ENCODE assay signal across 25 cellular contexts in genomic region chr14:105139212-105139825, GRCh38. TPM values are rescaled to one million over a fixed set of nuclear protein-coding genes. Genes with fewer than 3 reads are reported as not detected.
A peak's percentile ranks its signal among the peaks of the same experiment; 100 is the strongest.
DNase-seq lines count a peak whose midpoint lies in the region; ATAC-seq, FAIRE-seq and TF ChIP-seq lines count a peak whose summit lies in the region.
"Had no signal": no experiment of that assay in that cellular context is flagged by ENCODE, and none has a peak within 500 bp of the region (broad histone marks: within the 10 kb centered on the region; RNA-seq: fewer than 3 reads in every experiment).

No MANE protein-coding gene starts in this region.

- H3K9me3 ChIP-seq in right lobe of liver: peaks cover 0 to 9% (median 0%) of the 10 kb centered on the region in 4 donors
- H3K9me3 ChIP-seq in HepG2 (ENCODE audit: low read length): peaks cover 10% of the 10 kb centered on the region

- TF ChIP-seq POLR2A in right lobe of liver (IDR thresholded peaks at IDR 0.05): no peak
- no peak for TF ChIP-seq POLR2A in HepG2 (IDR thresholded peaks at IDR 0.05; ENCODE audit: insufficient read depth in 1 of 2, low read depth in 2 of 2, low read length in 2 of 2)

- TF ChIP-seq RAD21 in HepG2 (CRISPR knock-in tag; IDR thresholded peaks at IDR 0.05): no peak

- no peaks in the 10 kb centered on the region for H3K27me3 ChIP-seq in right lobe of liver
- peaks cover 3 to 6% of the 10 kb centered on the region in 2 experiments; a peak in 2 of 5 replicates for H3K27me3 ChIP-seq in HepG2 (ENCODE audit: control insufficient read depth in 1 of 2, insufficient read depth in 2 of 2, low read length in 2 of 2)
- H3K27me3 ChIP-seq: BLaER1 had no signal

- H3K27ac ChIP-seq in right lobe of liver: no peak overlapping the region
- no peak overlapping the region for H3K27ac ChIP-seq in HepG2 (ENCODE audit: extremely low read length, insufficient read depth, low read length)

- no peak overlapping the region for H3K4me2 ChIP-seq in HepG2 (ENCODE audit: low read depth, low read length)

- no peak for TF ChIP-seq EP300 in HepG2 (IDR thresholded peaks at IDR 0.05; ENCODE audit: low read depth in 2 of 2, low read length in 2 of 2)
- TF ChIP-seq EP300 in HepG2 (CRISPR knock-in tag; IDR thresholded peaks at IDR 0.05; ENCODE audit: borderline replicate concordance): no peak

- POLR2A ChIA-PET in HepG2 (lab: Yijun Ruan, JAX): no interaction called here

- no peak overlapping the region for H3K4me3 ChIP-seq in right lobe of liver
- no peak overlapping the region for H3K4me3 ChIP-seq in HepG2 (replicated peaks in 1 of 3; ENCODE audit: insufficient read depth in 1 of 3, low read depth in 2 of 3, low read length in 3 of 3)
- H3K4me3 ChIP-seq: BLaER1 had no signal

- DNase-seq in right lobe of liver (peak in 2 of 3 donors; percentile 24 to 28), HepG2 (ENCODE audit: low spot score) (no peak), islet precursor cell (peak; percentile 32), posterior vena cava (ENCODE audit: low spot score) (peak; percentile 42), NCI-H2196 treated with DMSO at 0.1 percent for 48 hours (lab: John Stamatoyannopoulos, UW; ENCODE audit: unreplicated experiment) (no peak), DMS114 treated with DMSO at 0.1 percent for 48 hours (lab: John Stamatoyannopoulos, UW; ENCODE audit: unreplicated experiment) (no peak)
- DNase-seq: CD4-positive, CD25-positive, alpha-beta regulatory T cell; DMS53; GOT3; HCEC 1CT; KBM-7; MV-4-11; NCI-H1105; NCI-H146; NCI-H2029 treated with DMSO at 0.1 percent for 48 hours; NCI-H2227 treated with DMSO at 0.1 percent for 48 hours; NCI-H510A; NCI-H69; RPMI8226; SHP77 treated with DMSO at 0.1 percent for 48 hours had no signal

- WGBS in right lobe of liver (ENCODE audit: insufficient coverage, low coverage, low lambda C conversion rate, missing lambda C conversion rate): no CpG with 5 or more reads among the region's 10 CpGs
- WGBS in HepG2 (ENCODE audit: low lambda C conversion rate): 33% methylated on average over 5 of the region's 10 CpGs

- ATAC-seq in right lobe of liver (no peak), HepG2 (no peak), HG03378 (IDR thresholded peaks at IDR 0.05; ENCODE audit: unreplicated experiment) (no peak), HG03139 (IDR thresholded peaks at IDR 0.05; ENCODE audit: unreplicated experiment) (no peak)

- no peaks in the 10 kb centered on the region for H4K20me1 ChIP-seq in HepG2 (ENCODE audit: insufficient read depth, low read length)
- H4K20me1 ChIP-seq: BLaER1 had no signal

- no peaks in the 10 kb centered on the region for H3K36me3 ChIP-seq in right lobe of liver
- no peaks in the 10 kb centered on the region for H3K36me3 ChIP-seq in HepG2 (replicated peaks in 1 of 2; ENCODE audit: control insufficient read depth in 1 of 2, insufficient read depth in 2 of 2, low read length in 2 of 2)

- CTCF ChIA-PET in HepG2 (lab: Yijun Ruan, JAX; ENCODE audit: low intra/inter-chr PET ratio, low total read pairs): no interaction called here

- H2AFZ ChIP-seq in HepG2 (ENCODE audit: low read length): no peak overlapping the region

- FAIRE-seq in HepG2 (lab: Jason Lieb, UNC): no peak
- FAIRE-seq: D721Med, G401.6 had no signal

- no peaks in the 10 kb centered on the region for H3K79me2 ChIP-seq in HepG2 (ENCODE audit: insufficient read depth, low read length)

- no peak overlapping the region for H3K9ac ChIP-seq in HepG2 (ENCODE audit: insufficient read depth, low read depth, low read length)
- H3K9ac ChIP-seq: BLaER1 had no signal

- TF ChIP-seq CTCF in right lobe of liver (IDR thresholded peaks at IDR 0.05) (no peak), HepG2 (CRISPR knock-in tag; IDR thresholded peaks at IDR 0.05) (no peak)

- in situ Hi-C loops in HepG2 (cut with HindIII; ENCODE audit: extremely low pct_ligation_motif_present, low pct_unique_long_range_greater_than_20kb): no loop called here

- BruUV-seq in HepG2 (replicated peaks; lab: Mats Ljungman, UMichigan): no TSS peak

- H3K4me1 ChIP-seq in right lobe of liver: no peaks in the 10 kb centered on the region
- no peaks in the 10 kb centered on the region for H3K4me1 ChIP-seq in HepG2 (ENCODE audit: insufficient read depth, low read length)

- intact Hi-C loops in right lobe of liver (cut with DNase I) (no loop called here), HepG2 (cut with micrococcal nuclease; ENCODE audit: unreplicated experiment) (no loop called here), posterior vena cava (cut with DNase I) (no loop called here)

TF ChIP-seq in HepG2, 621 proteins besides CTCF, POLR2A, EP300 and RAD21 (continues in another document):
- TF ChIP-seq HNF4G (IDR thresholded peaks at IDR 0.05; ENCODE audit: borderline replicate concordance, low read depth, low read length) (no peak), HNF4G (CRISPR knock-in tag; IDR thresholded peaks at IDR 0.05; ENCODE audit: borderline replicate concordance, low read depth) (no peak), BRD4 (CRISPR knock-in tag; IDR thresholded peaks at IDR 0.05) (no peak)

RNA-seq across cellular contexts. Expression of gene JAG2, which starts 29.3 kb away (rescaled TPM):
- total RNA-seq in right lobe of liver (1 to 10 TPM; 1.1 to 3.5 (median 1.2) TPM), HepG2 (2016; rRNA removed; fragmentation: Illumina TruSeq; extraction: Trizol) (0.04 TPM in 1 of 2 replicates, not detected in the other), posterior vena cava (10 to 100 TPM; 13.0 to 17.3 TPM)
- total RNA-seq in HepG2 (2016; cell fraction: cytosol; rRNA removed; fragmentation: Illumina TruSeq; extraction: Trizol; ENCODE audit: low read depth): not detected in 2 replicates
- not detected in 2 replicates for total RNA-seq in HepG2 (2016; cell fraction: insoluble cytoplasmic fraction; rRNA removed; fragmentation: Illumina TruSeq; extraction: Trizol)
- not detected in 2 replicates for total RNA-seq in HepG2 (2016; cell fraction: membrane; rRNA removed; fragmentation: Illumina TruSeq; extraction: Trizol)
- total RNA-seq in HepG2 (2016; cell fraction: nucleus; rRNA removed; fragmentation: Illumina TruSeq; extraction: Trizol): not detected in 2 replicates
- polyA plus RNA-seq in HepG2 (2011; rRNA removed): 0.16 and 0.22 TPM in 2 replicates
- 0.04 and 0.10 TPM in 2 replicates for polyA plus RNA-seq in HepG2 (2011; cell fraction: cytosol; rRNA removed)
- polyA plus RNA-seq in HepG2 (2011; cell fraction: nucleus; rRNA removed): 1.3 and 3.3 TPM in 2 replicates
- polyA plus RNA-seq in HepG2 (2012): 0.16 TPM in 1 of 2 replicates, not detected in the other
- polyA plus RNA-seq in HepG2 (2016; cell fraction: cytosol; fragmentation: Illumina TruSeq; extraction: Trizol; ENCODE audit: low read depth): not detected in 2 replicates
- polyA plus RNA-seq in HepG2 (2016; cell fraction: insoluble cytoplasmic fraction; fragmentation: Illumina TruSeq; extraction: Trizol; ENCODE audit: low read depth): not detected in 2 replicates
- not detected in 2 replicates for polyA plus RNA-seq in HepG2 (2016; cell fraction: membrane; fragmentation: Illumina TruSeq; extraction: Trizol; ENCODE audit: low read depth)
- not detected in 2 replicates for polyA plus RNA-seq in HepG2 (2016; cell fraction: nucleus; fragmentation: Illumina TruSeq; extraction: Trizol; ENCODE audit: insufficient read depth, low read depth)
- polyA minus RNA-seq in HepG2 (2011; rRNA and poly(A)+ RNA removed; ENCODE audit: low replicate concordance): 0.36 and 6.6 TPM in 2 replicates
- polyA minus RNA-seq in HepG2 (2011; cell fraction: cytosol; rRNA and poly(A)+ RNA removed): 0.44 TPM in 1 of 2 replicates, not detected in the other
- polyA minus RNA-seq in HepG2 (2011; cell fraction: nucleus; rRNA and poly(A)+ RNA removed): 0.13 TPM in 1 of 2 replicates, not detected in the other

RNA-seq across cellular contexts. Expression of gene NUDT14, which starts 41.8 kb away (rescaled TPM):
- total RNA-seq in right lobe of liver (10 to 100 TPM in 5 of 6 experiments, 1 to 10 TPM in 1; 9.0 to 27.4 (median 11.4) TPM), HepG2 (2016; rRNA removed; fragmentation: Illumina TruSeq; extraction: Trizol) (4.0 and 5.8 TPM in 2 replicates), posterior vena cava (10 to 100 TPM; 12.7 to 15.9 TPM)
- total RNA-seq in HepG2 (2016; cell fraction: cytosol; rRNA removed; fragmentation: Illumina TruSeq; extraction: Trizol; ENCODE audit: low read depth): 9.0 and 9.9 TPM in 2 replicates
- 4.4 and 5.8 TPM in 2 replicates for total RNA-seq in HepG2 (2016; cell fraction: insoluble cytoplasmic fraction; rRNA removed; fragmentation: Illumina TruSeq; extraction: Trizol)
- 7.1 and 10.6 TPM in 2 replicates for total RNA-seq in HepG2 (2016; cell fraction: membrane; rRNA removed; fragmentation: Illumina TruSeq; extraction: Trizol)
- total RNA-seq in HepG2 (2016; cell fraction: nucleus; rRNA removed; fragmentation: Illumina TruSeq; extraction: Trizol): 2.4 and 2.7 TPM in 2 replicates
- polyA plus RNA-seq in HepG2 (2011; rRNA removed): 6.1 and 6.7 TPM in 2 replicates
- 5.7 and 9.2 TPM in 2 replicates for polyA plus RNA-seq in HepG2 (2011; cell fraction: cytosol; rRNA removed)
- polyA plus RNA-seq in HepG2 (2011; cell fraction: nucleus; rRNA removed): 5.6 and 6.5 TPM in 2 replicates
- polyA plus RNA-seq in HepG2 (2012): 4.5 and 5.4 TPM in 2 replicates
- polyA plus RNA-seq in HepG2 (2016; cell fraction: cytosol; fragmentation: Illumina TruSeq; extraction: Trizol; ENCODE audit: low read depth): 11.3 and 13.8 TPM in 2 replicates
- 4.0 and 5.1 TPM in 2 replicates for polyA plus RNA-seq in HepG2 (2016; cell fraction: insoluble cytoplasmic fraction; fragmentation: Illumina TruSeq; extraction: Trizol; ENCODE audit: low read depth)
- polyA plus RNA-seq in HepG2 (2016; cell fraction: membrane; fragmentation: Illumina TruSeq; extraction: Trizol; ENCODE audit: low read depth): 7.8 and 10.1 TPM in 2 replicates
- polyA plus RNA-seq in HepG2 (2016; cell fraction: nucleus; fragmentation: Illumina TruSeq; extraction: Trizol; ENCODE audit: insufficient read depth, low read depth): 5.5 and 5.6 TPM in 2 replicates
- polyA minus RNA-seq in HepG2 (2011; rRNA and poly(A)+ RNA removed; ENCODE audit: low replicate concordance): 3.5 and 4.3 TPM in 2 replicates
- 1.3 and 3.4 TPM in 2 replicates for polyA minus RNA-seq in HepG2 (2011; cell fraction: cytosol; rRNA and poly(A)+ RNA removed)
- 1.3 and 1.9 TPM in 2 replicates for polyA minus RNA-seq in HepG2 (2011; cell fraction: nucleus; rRNA and poly(A)+ RNA removed)

Comparison
In these comparisons a context has a peak if more than half of its experiments do, and no peak if none do; other contexts are left out.
1. DNase-seq: peak in right lobe of liver (2 of 3), islet precursor cell (single experiment) and posterior vena cava (single experiment); none in HepG2 (single experiment), NCI-H2196 treated with DMSO at 0.1 percent for 48 hours (single experiment) and DMS114 treated with DMSO at 0.1 percent for 48 hours (single experiment).